11 cellular contexts compared by ENCODE assay signal in the genomic region with DNA sequence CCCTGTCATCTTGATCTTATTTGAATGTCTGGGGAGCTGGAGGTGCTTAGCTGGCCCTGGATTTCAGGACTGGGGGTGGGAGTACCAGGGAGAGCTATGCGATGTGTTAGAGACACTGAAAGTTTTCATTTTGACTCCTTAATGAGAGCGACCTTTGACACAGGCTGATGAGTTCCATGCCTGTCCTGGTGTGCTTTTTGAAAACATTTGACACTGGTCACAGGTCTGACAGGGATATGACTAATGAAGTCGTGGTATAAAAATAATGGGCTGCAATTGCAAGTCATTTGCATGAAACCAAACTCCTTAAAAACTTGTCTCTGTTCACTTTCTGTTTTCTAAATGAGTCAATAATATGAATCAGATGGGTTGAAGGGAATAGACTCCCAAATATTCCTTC.
A peak's percentile ranks its signal among the peaks of the same experiment; 100 is the strongest.
DNase-seq lines count a peak whose midpoint lies in the region; ATAC-seq and TF ChIP-seq lines count a peak whose summit lies in the region.
"Had no signal": no experiment of that assay in that cellular context is flagged by ENCODE, and none has a peak within 500 bp of the region (broad histone marks: within the 10 kb centered on the region; RNA-seq: fewer than 3 reads in every experiment).

No MANE protein-coding gene starts in this region.

- no CpG with 5 or more reads among the region's 3 CpGs for WGBS in trophoblast cell (ENCODE audit: extremely low coverage, insufficient coverage, insufficient read length)

- H3K14ac ChIP-seq in trophoblast cell (ENCODE audit: low read length), result no peak overlapping the region

- H2AFZ ChIP-seq in trophoblast cell (ENCODE audit: insufficient read depth, low read length, poor library complexity), result no peak overlapping the region

- intact Hi-C loops in lower lobe of right lung (cut with DNase I), result no loop called here

- DNase-seq in astrocyte of the hippocampus (ENCODE audit: low read depth, low spot score), result peak; percentile 13
- DNase-seq in trophoblast cell, result no peak
- DNase-seq in NCI-H2196 (lab: John Stamatoyannopoulos, UW; ENCODE audit: unreplicated experiment), result no peak
- DNase-seq in lower lobe of right lung, result no peak
- DNase-seq in H4 (ENCODE audit: low spot score), result no peak
- DNase-seq: NCI-H2029 treated with DMSO at 0.1 percent for 48 hours had no signal

- H4K12ac ChIP-seq in trophoblast cell (ENCODE audit: low read depth, low read length), result no peak overlapping the region

- H2BK5ac ChIP-seq in trophoblast cell (ENCODE audit: low read depth, low read length, poor library complexity), result no peak overlapping the region

- H2BK12ac ChIP-seq in trophoblast cell (ENCODE audit: low read length), result no peak overlapping the region

- H4K8ac ChIP-seq in trophoblast cell (ENCODE audit: low read depth, low read length), result no peak overlapping the region

- H3K27ac ChIP-seq in trophoblast cell (ENCODE audit: low read depth, low read length) (peak overlapping the region; percentile 69), lower lobe of right lung (no peak overlapping the region)
- H3K27ac ChIP-seq: C4-2B, prostate gland had no signal

- no peaks in the 10 kb centered on the region for H3K79me2 ChIP-seq in trophoblast cell (ENCODE audit: control insufficient read depth, insufficient read depth, low read length, poor library complexity)

- peaks cover 16% of the 10 kb centered on the region for H3K79me1 ChIP-seq in trophoblast cell (ENCODE audit: low read length)

- H3K27me3 ChIP-seq in trophoblast cell (ENCODE audit: insufficient read depth, low read length) (no peaks in the 10 kb centered on the region), lower lobe of right lung (ENCODE audit: low read depth) (no peaks in the 10 kb centered on the region)

- H3K4ac ChIP-seq in trophoblast cell (ENCODE audit: low read depth, low read length), result no peak overlapping the region

- H3K4me3 ChIP-seq in trophoblast cell (ENCODE audit: low read depth, low read length) (no peak overlapping the region), lower lobe of right lung (no peak overlapping the region)
- H3K4me3 ChIP-seq: prostate gland had no signal

- H2AK5ac ChIP-seq in trophoblast cell (ENCODE audit: low read length), result no peak overlapping the region

- H3K4me2 ChIP-seq in trophoblast cell (ENCODE audit: low read length), result no peak overlapping the region

- no peak overlapping the region for H3K23ac ChIP-seq in trophoblast cell (ENCODE audit: low read length)

- H3K18ac ChIP-seq in trophoblast cell (ENCODE audit: low read length), result no peak overlapping the region

- peak; percentile 80 for ATAC-seq in GM18861 (IDR thresholded peaks at IDR 0.05; ENCODE audit: unreplicated experiment)
- ATAC-seq in HG02852 (IDR thresholded peaks at IDR 0.05; ENCODE audit: unreplicated experiment), result peak; percentile 40
- no peak for ATAC-seq in HG03097 (IDR thresholded peaks at IDR 0.05; ENCODE audit: low FRiP score, unreplicated experiment)
- no peak for ATAC-seq in lower lobe of right lung

- H3K9ac ChIP-seq in trophoblast cell (ENCODE audit: low read length), result no peak overlapping the region

- H3K9me3 ChIP-seq in trophoblast cell (ENCODE audit: insufficient read depth, low read depth, low read length), result no peaks in the 10 kb centered on the region
- H3K9me3 ChIP-seq in lower lobe of right lung, result no peaks in the 10 kb centered on the region
- H3K9me3 ChIP-seq: prostate gland had no signal

- TF ChIP-seq CTCF in lower lobe of right lung (IDR thresholded peaks at IDR 0.05), result no peak

- H3K4me1 ChIP-seq in trophoblast cell (ENCODE audit: control insufficient read depth in 1 of 2, insufficient read depth in 2 of 2, low read length in 2 of 2) (peaks cover 3 to 8% of the 10 kb centered on the region in 2 experiments), lower lobe of right lung (no peaks in the 10 kb centered on the region)
- H3K4me1 ChIP-seq: prostate gland had no signal

- H4K91ac ChIP-seq in trophoblast cell (ENCODE audit: low read depth, low read length), result no peak overlapping the region

- H3K36me3 ChIP-seq in trophoblast cell (ENCODE audit: control insufficient read depth in 1 of 2, insufficient read depth in 2 of 2, low read length in 2 of 2) (no peaks in the 10 kb centered on the region), lower lobe of right lung (no peaks in the 10 kb centered on the region)
- H3K36me3 ChIP-seq: prostate gland had no signal

- no peak overlapping the region for H2BK120ac ChIP-seq in trophoblast cell (ENCODE audit: insufficient read depth, low read length, poor library complexity)

Comparison
In these comparisons a context has a peak if more than half of its experiments do, and no peak if none do; other contexts are left out.
1. ATAC-seq: peak in GM18861 (single experiment) and HG02852 (single experiment); none in HG03097 (single experiment) and lower lobe of right lung (0 of 2).